Comparison of ENCODE assay signal across 25 cellular contexts in genomic region chr6:16950311-16950710, GRCh38.
"Had no signal": no experiment of that assay in that cellular context is flagged by ENCODE, and none has a peak within 500 bp of the region (broad histone marks: within the 10 kb centered on the region; RNA-seq: fewer than 3 reads in every experiment).

No MANE protein-coding gene starts in this region.

- DNase-seq: effector memory CD8-positive, alpha-beta T cell; foreskin keratinocyte; heart left ventricle; kidney; natural killer cell; occipital lobe; ovary; posterior cingulate gyrus; psoas muscle; right cardiac atrium; sigmoid colon; spleen; stimulated activated CD4-positive, alpha-beta T cell treated with anti-CD3 and anti-CD28 coated beads, Interleukin-4, amount 100 ng/mL, for 4 hours; stimulated activated naive CD8-positive, alpha-beta T cell treated with anti-CD3 and anti-CD28 coated beads, Interleukin-15, Interleukin-2, amounts not matched to agents 100 U/mL and 50 U/mL, for 24 hours; substantia nigra; testis; tibial artery; upper lobe of left lung had no signal

- H3K4me3 ChIP-seq: coronary artery, gastroesophageal sphincter, heart left ventricle, hepatocyte, lung, ovary, psoas muscle, sigmoid colon, skin epidermis, spleen, testis, tibial artery, upper lobe of left lung had no signal

- ATAC-seq: effector memory CD8-positive, alpha-beta T cell; foreskin keratinocyte; gastroesophageal sphincter; left lobe of liver; natural killer cell; psoas muscle; right cardiac atrium; stimulated activated memory B cell treated with anti-CD40 and anti-IgM and Interleukin-4, amounts not matched to agents 10 μg/mL and 1 μg/mL and 100 μg/mL, for 72 hours had no signal
